In the genomic region with DNA sequence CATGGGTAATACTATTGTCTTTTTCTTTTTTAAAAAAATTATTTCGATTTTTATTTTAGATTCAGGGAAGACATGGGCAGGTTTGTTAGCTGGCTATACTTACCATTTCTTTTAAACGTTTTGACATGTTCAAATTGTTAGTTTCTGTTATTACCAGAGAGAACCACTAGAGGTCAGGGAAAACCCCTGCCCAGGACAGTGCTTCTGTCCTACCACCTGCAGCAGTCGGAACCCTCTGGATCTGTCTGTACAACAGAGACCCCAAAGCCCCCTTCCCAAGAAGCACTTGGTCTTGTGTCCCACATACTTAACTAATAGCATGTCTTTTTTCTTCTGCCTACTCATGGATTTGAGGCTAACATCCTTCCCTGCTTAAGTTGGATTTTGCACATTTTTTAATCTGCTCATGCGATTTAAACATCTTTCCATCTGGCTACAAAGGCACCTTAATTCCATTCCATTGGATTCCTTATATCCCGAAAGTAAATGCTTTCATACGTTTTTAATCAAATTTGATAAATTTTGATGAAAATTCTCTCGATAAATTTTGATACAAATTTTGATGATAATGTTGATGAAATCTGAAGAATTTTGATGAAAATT, we compare ENCODE assay signal across 8 cellular contexts. TPM values are rescaled to one million over a fixed set of nuclear protein-coding genes. Genes with fewer than 3 reads are reported as not detected.
DNase-seq lines count a peak whose midpoint lies in the region; ATAC-seq and TF ChIP-seq lines count a peak whose summit lies in the region.

No MANE protein-coding gene starts in this region.

- peak; percentile 98 for ATAC-seq in SK-N-SH treated with all-trans-retinoic acid at 6 μM for 48 hours

- no peaks in the 10 kb centered on the region for H3K36me3 ChIP-seq in H7 (replicated peaks; ENCODE audit: control insufficient read depth, insufficient read depth, low read length)
- no peaks in the 10 kb centered on the region for H3K36me3 ChIP-seq in esophagus squamous epithelium

- DNase-seq in AG04449 (ENCODE audit: low read depth, low spot score) (no peak), GM12864 (ENCODE audit: low read depth) (peak; percentile 29), H7 (peak; percentile 74), KG1 (lab: John Stamatoyannopoulos, UW) (peak; percentile 13), esophagus squamous epithelium (lab: John Stamatoyannopoulos, UW) (no peak), neural crest cell (ENCODE audit: low read depth, low spot score) (no peak)
- DNase-seq in stimulated activated CD4-positive, alpha-beta T cell treated with anti-CD3 and anti-CD28 coated beads, Interleukin-4, amount 100 ng/mL, for 1 hour = no peak

- no peaks in the 10 kb centered on the region for H3K36me3 Mint-ChIP-seq in neural crest cell (ENCODE audit: low read depth)

- POLR2A ChIA-PET in AG04449 (lab: Yijun Ruan, JAX) = no interaction called here

- H3K4me3 ChIP-seq in AG04449 (ENCODE audit: low read depth, low read length) (no peak overlapping the region), GM12864 (ENCODE audit: low read depth, low read length) (no peak overlapping the region), H7 (ENCODE audit: insufficient read depth, low read depth, low read length) (no peak overlapping the region), esophagus squamous epithelium (no peak overlapping the region)

- peaks cover 0 to 3% (median 0%) of the 10 kb centered on the region in 3 donors for H3K4me1 ChIP-seq in esophagus squamous epithelium

- intact Hi-C loops in esophagus squamous epithelium (cut with DNase I) = no loop called here

- CTCF ChIA-PET in AG04449 (lab: Yijun Ruan, JAX) = interaction anchor here (0.6 to 4.9 kb wide), 13 partner anchors 8 to 390 kb away, joined by 3 to 64 read pairs (median 7); no protein-coding TSS in a partner anchor

- no peak overlapping the region for H3K4me3 Mint-ChIP-seq in neural crest cell

- WGBS in esophagus squamous epithelium, 2 donors = 27 to 33% methylated on average over 7 of the region's 7 CpGs

- TF ChIP-seq POLR2A in esophagus squamous epithelium (IDR thresholded peaks at IDR 0.05) = no peak

- no peaks in the 10 kb centered on the region for H3K9me3 Mint-ChIP-seq in neural crest cell

- no peaks in the 10 kb centered on the region for H3K9me3 ChIP-seq in esophagus squamous epithelium

- H3K27ac ChIP-seq in esophagus squamous epithelium = no peak overlapping the region

- H3K27ac Mint-ChIP-seq in neural crest cell (ENCODE audit: unreplicated experiment) = no peak overlapping the region

- no peaks in the 10 kb centered on the region for H3K4me1 Mint-ChIP-seq in neural crest cell

- H3K27me3 ChIP-seq in H7 (ENCODE audit: control insufficient read depth, insufficient read depth, low read length) = no peaks in the 10 kb centered on the region
- H3K27me3 ChIP-seq in esophagus squamous epithelium = no peaks in the 10 kb centered on the region

- H3K27me3 Mint-ChIP-seq in neural crest cell (ENCODE audit: low read depth) = peaks cover 3% of the 10 kb centered on the region

- peak; percentile 70 for TF ChIP-seq CTCF in AG04449 (IDR thresholded peaks at IDR 0.05; ENCODE audit: insufficient read depth, low read length, missing control alignments)
- TF ChIP-seq CTCF in GM12864 (IDR thresholded peaks at IDR 0.05; ENCODE audit: low read depth, low read length, missing control alignments) = peak; percentile 80
- peak in 5 of 6 experiments; percentile 63 to 71 (median 67) for TF ChIP-seq CTCF in esophagus squamous epithelium (IDR thresholded peaks at IDR 0.05)
- peak; percentile 78 for TF ChIP-seq CTCF in neural crest cell (conservative IDR thresholded peaks at IDR 0.05)

TF ChIP-seq in SK-N-SH treated with all-trans-retinoic acid at 6 μM for 48 hours, 23 proteins besides CTCF, POLR2A, EP300 and RAD21:
- TF ChIP-seq TCF4 (CRISPR knock-in tag; IDR thresholded peaks at IDR 0.05; ENCODE audit: borderline replicate concordance) = no peak
- no peak for TF ChIP-seq ZNF8 (CRISPR knock-in tag; IDR thresholded peaks at IDR 0.05)
- TF ChIP-seq, protein P1, sequence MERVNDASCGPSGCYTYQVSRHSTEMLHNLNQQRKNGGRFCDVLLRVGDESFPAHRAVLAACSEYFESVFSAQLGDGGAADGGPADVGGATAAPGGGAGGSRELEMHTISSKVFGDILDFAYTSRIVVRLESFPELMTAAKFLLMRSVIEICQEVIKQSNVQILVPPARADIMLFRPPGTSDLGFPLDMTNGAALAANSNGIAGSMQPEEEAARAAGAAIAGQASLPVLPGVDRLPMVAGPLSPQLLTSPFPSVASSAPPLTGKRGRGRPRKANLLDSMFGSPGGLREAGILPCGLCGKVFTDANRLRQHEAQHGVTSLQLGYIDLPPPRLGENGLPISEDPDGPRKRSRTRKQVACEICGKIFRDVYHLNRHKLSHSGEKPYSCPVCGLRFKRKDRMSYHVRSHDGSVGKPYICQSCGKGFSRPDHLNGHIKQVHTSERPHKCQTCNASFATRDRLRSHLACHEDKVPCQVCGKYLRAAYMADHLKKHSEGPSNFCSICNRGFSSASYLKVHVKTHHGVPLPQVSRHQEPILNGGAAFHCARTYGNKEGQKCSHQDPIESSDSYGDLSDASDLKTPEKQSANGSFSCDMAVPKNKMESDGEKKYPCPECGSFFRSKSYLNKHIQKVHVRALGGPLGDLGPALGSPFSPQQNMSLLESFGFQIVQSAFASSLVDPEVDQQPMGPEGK (CRISPR knock-in tag; IDR thresholded peaks at IDR 0.05; ENCODE audit: borderline replicate concordance) = no peak
- no peak for TF ChIP-seq ZNF565 (CRISPR knock-in tag; conservative IDR thresholded peaks at IDR 0.05; ENCODE audit: low read depth)
- TF ChIP-seq, protein P2, sequence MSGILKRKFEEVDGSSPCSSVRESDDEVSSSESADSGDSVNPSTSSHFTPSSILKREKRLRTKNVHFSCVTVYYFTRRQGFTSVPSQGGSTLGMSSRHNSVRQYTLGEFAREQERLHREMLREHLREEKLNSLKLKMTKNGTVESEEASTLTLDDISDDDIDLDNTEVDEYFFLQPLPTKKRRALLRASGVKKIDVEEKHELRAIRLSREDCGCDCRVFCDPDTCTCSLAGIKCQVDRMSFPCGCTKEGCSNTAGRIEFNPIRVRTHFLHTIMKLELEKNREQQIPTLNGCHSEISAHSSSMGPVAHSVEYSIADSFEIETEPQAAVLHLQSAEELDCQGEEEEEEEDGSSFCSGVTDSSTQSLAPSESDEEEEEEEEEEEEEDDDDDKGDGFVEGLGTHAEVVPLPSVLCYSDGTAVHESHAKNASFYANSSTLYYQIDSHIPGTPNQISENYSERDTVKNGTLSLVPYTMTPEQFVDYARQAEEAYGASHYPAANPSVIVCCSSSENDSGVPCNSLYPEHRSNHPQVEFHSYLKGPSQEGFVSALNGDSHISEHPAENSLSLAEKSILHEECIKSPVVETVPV (CRISPR knock-in tag; IDR thresholded peaks at IDR 0.05) = no peak
- no peak for TF ChIP-seq OSR1 (CRISPR knock-in tag; IDR thresholded peaks at IDR 0.05)
- TF ChIP-seq ZNF70 (CRISPR knock-in tag; IDR thresholded peaks at IDR 0.05) = no peak
- TF ChIP-seq SNAI2 (CRISPR knock-in tag; IDR thresholded peaks at IDR 0.05) = no peak
- no peak for TF ChIP-seq ARNTL (CRISPR knock-in tag; IDR thresholded peaks at IDR 0.05; ENCODE audit: borderline replicate concordance, low read depth)
- TF ChIP-seq PPARA (CRISPR knock-in tag; IDR thresholded peaks at IDR 0.05; ENCODE audit: borderline replicate concordance) = no peak
- no peak for TF ChIP-seq ISL1 (CRISPR knock-in tag; IDR thresholded peaks at IDR 0.05)
- TF ChIP-seq, protein P3, sequence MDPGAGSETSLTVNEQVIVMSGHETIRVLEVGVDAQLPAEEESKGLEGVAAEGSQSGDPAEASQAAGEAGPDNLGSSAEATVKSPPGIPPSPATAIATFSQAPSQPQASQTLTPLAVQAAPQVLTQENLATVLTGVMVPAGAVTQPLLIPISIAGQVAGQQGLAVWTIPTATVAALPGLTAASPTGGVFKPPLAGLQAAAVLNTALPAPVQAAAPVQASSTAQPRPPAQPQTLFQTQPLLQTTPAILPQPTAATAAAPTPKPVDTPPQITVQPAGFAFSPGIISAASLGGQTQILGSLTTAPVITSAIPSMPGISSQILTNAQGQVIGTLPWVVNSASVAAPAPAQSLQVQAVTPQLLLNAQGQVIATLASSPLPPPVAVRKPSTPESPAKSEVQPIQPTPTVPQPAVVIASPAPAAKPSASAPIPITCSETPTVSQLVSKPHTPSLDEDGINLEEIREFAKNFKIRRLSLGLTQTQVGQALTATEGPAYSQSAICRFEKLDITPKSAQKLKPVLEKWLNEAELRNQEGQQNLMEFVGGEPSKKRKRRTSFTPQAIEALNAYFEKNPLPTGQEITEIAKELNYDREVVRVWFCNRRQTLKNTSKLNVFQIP (CRISPR knock-in tag; IDR thresholded peaks at IDR 0.05; ENCODE audit: borderline replicate concordance, low read depth) = no peak

RNA-seq across cellular contexts. Expression of a gene that starts 10.0 kb away (rescaled TPM):
- 4.2 and 5.8 TPM in 2 replicates for total RNA-seq in H7 (2014; rRNA removed; shearing (Covaris generic))
- total RNA-seq in esophagus squamous epithelium = 1 to 10 TPM; 1.1 to 7.8 (median 4.2) TPM
- 0.75 and 0.77 TPM in 2 replicates for total RNA-seq in neural crest cell

Comparison
In these comparisons a context has a peak if more than half of its experiments do, and no peak if none do; other contexts are left out.
1. DNase-seq: peak in GM12864 (single experiment), H7 (single experiment) and KG1 (single experiment); none in AG04449 (single experiment), esophagus squamous epithelium (single experiment), neural crest cell (single experiment) and stimulated activated CD4-positive, alpha-beta T cell treated with anti-CD3 and anti-CD28 coated beads, Interleukin-4, amount 100 ng/mL, for 1 hour (single experiment).
2. Peak in every context shown above with its lines, with median percentiles within 50 percentile points of each other: CTCF ChIP-seq.